33 cellular contexts compared by ENCODE assay signal in the genomic region with DNA sequence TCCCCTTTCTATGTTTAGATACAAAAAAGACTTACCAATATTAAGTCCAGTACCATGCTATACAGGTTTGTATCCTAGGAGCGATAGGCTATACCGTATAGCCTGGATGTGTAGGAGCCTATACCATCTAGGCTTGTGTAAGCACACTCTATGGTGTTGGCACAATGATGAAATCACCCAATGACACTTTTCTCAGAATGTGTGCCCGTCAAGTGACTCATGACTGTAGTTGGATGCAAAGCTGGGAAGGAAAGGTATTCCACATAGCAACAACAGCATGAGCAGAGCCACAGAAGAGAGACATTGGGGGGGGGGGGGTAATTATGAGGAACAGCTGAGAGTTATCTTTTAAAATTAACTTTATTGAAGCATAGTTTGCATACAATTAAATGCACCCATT.
DNase-seq lines count a peak whose midpoint lies in the region; ATAC-seq, FAIRE-seq and TF ChIP-seq lines count a peak whose summit lies in the region.
"Had no signal": no experiment of that assay in that cellular context is flagged by ENCODE, and none has a peak within 500 bp of the region (broad histone marks: within the 10 kb centered on the region; RNA-seq: fewer than 3 reads in every experiment).

No MANE protein-coding gene starts in this region.

- no peak for TF ChIP-seq POLR2A in NB4 (IDR thresholded peaks at IDR 0.05; ENCODE audit: extremely low read depth, insufficient read length)

- H3K27me3 ChIP-seq in upper lobe of right lung: no peaks in the 10 kb centered on the region
- H3K27me3 ChIP-seq: body of pancreas, hepatocyte, tibial nerve had no signal

- no peaks in the 10 kb centered on the region for H3K36me3 ChIP-seq in upper lobe of right lung

- H3K4me1 ChIP-seq in upper lobe of right lung: peaks cover 5% of the 10 kb centered on the region

- H3K4me3 ChIP-seq in NB4 (ENCODE audit: low read depth, low read length) (no peak overlapping the region), epithelial cell of proximal tubule (ENCODE audit: low read depth, low read length) (no peak overlapping the region), upper lobe of right lung (no peak overlapping the region)
- H3K4me3 ChIP-seq: body of pancreas, GM12878, hepatocyte, tibial nerve had no signal

- no peaks in the 10 kb centered on the region for H3K9me3 ChIP-seq in upper lobe of right lung
- H3K9me3 ChIP-seq: body of pancreas had no signal

- peak; percentile 3 for DNase-seq in SIG-M5 treated with dmso at 0.1 percent for 504 hours (lab: John Stamatoyannopoulos, UW; ENCODE audit: unreplicated experiment)
- no peak for DNase-seq in SIG-M5 (lab: John Stamatoyannopoulos, UW)
- peak; percentile 13 for DNase-seq in NB4 (ENCODE audit: low read depth)
- DNase-seq in epithelial cell of proximal tubule (ENCODE audit: low read depth): peak; percentile 12
- no peak for DNase-seq in upper lobe of right lung
- no peak for DNase-seq in NCI-H187 treated with DMSO at 0.1 percent for 48 hours (lab: John Stamatoyannopoulos, UW)
- no peak for DNase-seq in urothelium cell line (ENCODE audit: low spot score)
- DNase-seq: 8988T; activated CD4-positive, CD25-positive, alpha-beta regulatory T cell treated with anti-CD3 and anti-CD28 coated beads, Interleukin-2, amount 50 U/mL, for 72 hours; activated CD8-positive, alpha-beta T cell treated with anti-CD3 and anti-CD28 coated beads, Interleukin-2, amount 10 ng/mL, durations not matched to agents 7 days and 5 days; activated gamma-delta T cell treated with Interleukin-2 at 50 U/mL for 16 hours; activated naive CD8-positive, alpha-beta T cell treated with anti-CD3 and anti-CD28 coated beads, Interleukin-2, amount 50 U/mL, for 24 hours; activated T-cell treated with anti-CD3 and anti-CD28 coated beads for 4 hours; AML-193; body of pancreas; CD8-positive, alpha-beta T cell; erythroblast; foreskin melanocyte; HFFc6; naive B cell; NCI-H1092 treated with DMSO at 0.1 percent for 48 hours; NCI-H2081; NCI-H446 treated with DMSO at 0.1 percent for 48 hours; OCI-M1; SHP77; stimulated activated CD8-positive, alpha-beta memory T cell treated with anti-CD3 and anti-CD28 coated beads, Interleukin-4, amount 100 ng/mL, for 48 hours had no signal

- TF ChIP-seq CTCF in NB4 (IDR thresholded peaks at IDR 0.05; ENCODE audit: low read depth, low read length) (no peak), epithelial cell of proximal tubule (conservative IDR thresholded peaks at IDR 0.05; ENCODE audit: low read depth, low read length) (no peak), upper lobe of right lung (IDR thresholded peaks at IDR 0.05) (no peak)

- ATAC-seq in upper lobe of right lung: peak; percentile 32
- ATAC-seq in HG03045 (IDR thresholded peaks at IDR 0.05; ENCODE audit: unreplicated experiment): no peak
- ATAC-seq: activated CD8-positive, alpha-beta T cell treated with anti-CD3 and anti-CD28 coated beads, Interleukin-2, amount 10 ng/mL, durations not matched to agents 7 days and 5 days; activated naive CD8-positive, alpha-beta T cell treated with anti-CD3 and anti-CD28 coated beads, Interleukin-2, amount 50 U/mL, for 24 hours; body of pancreas; CD8-positive, alpha-beta T cell; GM12878; left lobe of liver had no signal

- FAIRE-seq in urothelium cell line (lab: Jason Lieb, UNC): no peak
- FAIRE-seq: GM12878, GM19239 had no signal

- intact Hi-C loops in upper lobe of right lung (cut with DNase I): no loop called here

- no peak overlapping the region for H3K27ac ChIP-seq in upper lobe of right lung
- H3K27ac ChIP-seq: body of pancreas, hepatocyte, KMS-11, tibial nerve had no signal

Comparison
In these comparisons a context has a peak if more than half of its experiments do, and no peak if none do; other contexts are left out.
1. DNase-seq: peak in SIG-M5 treated with dmso at 0.1 percent for 504 hours (single experiment), NB4 (single experiment) and epithelial cell of proximal tubule (single experiment); none in SIG-M5 (single experiment), upper lobe of right lung (single experiment), NCI-H187 treated with DMSO at 0.1 percent for 48 hours (single experiment) and urothelium cell line (single experiment).